ENCODE assay signal across 12 cellular contexts in the genomic region with DNA sequence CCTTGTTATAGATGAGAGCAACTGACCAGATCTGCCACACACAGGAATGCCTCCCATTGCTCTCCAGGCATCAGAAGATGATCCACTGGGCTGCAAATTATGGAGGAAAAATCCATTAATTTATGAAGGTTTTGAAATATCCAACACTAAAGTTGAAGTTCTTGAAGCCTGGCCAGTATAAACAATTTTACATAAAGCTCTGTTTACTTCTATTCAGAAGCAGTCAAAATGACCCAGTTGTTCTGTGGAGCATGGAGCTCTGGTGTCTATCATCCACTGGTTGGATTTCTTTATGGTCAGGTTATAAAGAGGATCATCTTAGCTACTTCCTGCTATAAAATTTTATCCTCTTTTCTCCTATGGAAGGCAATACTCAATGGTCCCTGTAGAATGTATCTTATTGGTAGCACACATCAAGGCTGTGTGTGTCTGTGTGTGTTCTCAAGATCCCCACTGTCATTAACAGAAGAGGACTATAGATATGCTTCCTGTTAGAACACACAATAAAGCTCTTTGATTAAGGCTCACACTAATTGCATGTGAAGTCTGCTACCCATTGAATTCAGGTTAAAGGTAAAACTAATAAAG.
"Had no signal": no experiment of that assay in that cellular context is flagged by ENCODE, and none has a peak within 500 bp of the region (broad histone marks: within the 10 kb centered on the region; RNA-seq: fewer than 3 reads in every experiment).

No MANE protein-coding gene starts in this region.

- FAIRE-seq: pancreas had no signal

- DNase-seq: effector memory CD8-positive, alpha-beta T cell; esophagus squamous epithelium; head of caudate nucleus; mammary epithelial cell; occipital lobe; pancreas; right cardiac atrium; stimulated activated CD4-positive, alpha-beta T cell treated with anti-CD3 and anti-CD28 coated beads, Interleukin-4, amount 100 ng/mL, for 1 hour; stimulated activated CD8-positive, alpha-beta memory T cell treated with anti-CD3 and anti-CD28 coated beads, Interleukin-4, amount 100 ng/mL, for 48 hours; stimulated activated naive CD8-positive, alpha-beta T cell treated with anti-CD3 and anti-CD28 coated beads, Interleukin-15, Interleukin-2, amounts not matched to agents 100 U/mL and 50 U/mL, for 24 hours; thyroid gland; uterus had no signal
